8 cellular contexts compared by ENCODE assay signal in the genomic region with DNA sequence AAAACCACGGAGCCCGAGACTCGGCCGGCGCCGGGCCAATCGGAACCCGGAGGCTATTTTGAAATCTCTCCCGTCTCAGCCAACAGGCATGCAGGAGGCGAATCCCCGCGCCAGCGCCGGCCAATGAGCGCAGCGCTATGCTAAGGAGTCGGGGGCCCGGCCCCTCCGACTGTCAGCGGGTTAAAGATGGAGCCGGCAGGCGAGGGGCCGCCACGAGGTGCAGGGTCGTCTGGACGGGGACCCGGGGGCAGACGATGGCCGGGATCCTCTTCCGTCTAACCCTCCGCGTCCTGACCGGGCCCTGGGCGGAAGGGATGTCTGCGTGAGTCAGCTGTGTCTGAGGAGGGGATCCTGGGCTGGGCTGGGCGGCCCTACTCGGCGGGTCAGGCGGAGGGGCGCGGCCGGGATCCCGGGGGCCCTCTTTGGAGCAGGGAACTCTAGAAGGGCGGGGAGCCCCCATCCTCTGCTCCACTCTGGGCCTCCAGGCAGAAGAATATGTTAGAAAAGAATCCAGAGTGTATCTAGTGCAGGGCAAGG. TPM values are rescaled to one million over a fixed set of nuclear protein-coding genes. Genes with fewer than 3 reads are reported as not detected.
DNase-seq lines count a peak whose midpoint lies in the region; ATAC-seq and TF ChIP-seq lines count a peak whose summit lies in the region.

No MANE protein-coding gene starts in this region.

- DNase-seq in DMS79 treated with DMSO at 0.1 percent for 48 hours (lab: John Stamatoyannopoulos, UW): peak; percentile 74
- DNase-seq in Jurkat, Clone E6-1 (ENCODE audit: low read depth, low spot score): peak; percentile 91
- DNase-seq in RPMI8226: peak; percentile 74
- peak; percentile 61 to 71 for DNase-seq in activated T-helper 1 cell treated with anti-CD3 and anti-CD28 coated beads, Interleukin-2, amount 50 U/mL, for 16 hours (ENCODE audit: low read depth in 1 of 2, low spot score in 1 of 2)
- peak; percentile 84 for DNase-seq in fibroblast of the aortic adventitia (ENCODE audit: low read depth)
- DNase-seq in nephron progenitor cell: peak; percentile 92
- DNase-seq in stimulated activated naive CD4-positive, alpha-beta T cell treated with Interleukin-2 at 50 U/mL for 16 hours (lab: John Stamatoyannopoulos, UW): peak; percentile 77

- no peaks in the 10 kb centered on the region for H3K9me3 Mint-ChIP-seq in nephron progenitor cell

- peak overlapping the region; percentile 96 for H3K4me3 Mint-ChIP-seq in nephron progenitor cell

- H3K27ac Mint-ChIP-seq in nephron progenitor cell: peak overlapping the region; percentile 97

- H3K4me3 ChIP-seq in Jurkat, Clone E6-1 (ENCODE audit: low read length): peak overlapping the region; percentile 80
- H3K4me3 ChIP-seq in fibroblast of the aortic adventitia (ENCODE audit: low read depth, low read length): peak overlapping the region; percentile 85

- TF ChIP-seq CTCF in fibroblast of the aortic adventitia (IDR thresholded peaks at IDR 0.05; ENCODE audit: insufficient read depth, low read length): no peak
- TF ChIP-seq CTCF in nephron progenitor cell (IDR thresholded peaks at IDR 0.05): no peak

- H3K36me3 Mint-ChIP-seq in nephron progenitor cell (ENCODE audit: low read depth): peaks cover 14% of the 10 kb centered on the region

- H3K27me3 Mint-ChIP-seq in nephron progenitor cell (ENCODE audit: low read depth, poor library complexity): peaks cover 8% of the 10 kb centered on the region

- ATAC-seq in GM21576 (IDR thresholded peaks at IDR 0.05; ENCODE audit: unreplicated experiment): peak; percentile 76

- H3K4me1 Mint-ChIP-seq in nephron progenitor cell: peaks cover 60% of the 10 kb centered on the region

RNA-seq across cellular contexts. Expression of a gene that starts 10.0 kb away (rescaled TPM):
- 79.9 TPM for polyA plus RNA-seq in Jurkat, Clone E6-1 (2012; ENCODE audit: insufficient read depth, insufficient read length)
- 10.6 and 18.3 TPM in 2 replicates for total RNA-seq in fibroblast of the aortic adventitia (ENCODE audit: low replicate concordance)

RNA-seq across cellular contexts. Expression of a gene that starts 13.7 kb away (rescaled TPM):
- 37.9 TPM for polyA plus RNA-seq in Jurkat, Clone E6-1 (2012; ENCODE audit: insufficient read depth, insufficient read length)
- 10.0 and 30.5 TPM in 2 replicates for total RNA-seq in fibroblast of the aortic adventitia (ENCODE audit: low replicate concordance)

RNA-seq across cellular contexts. Expression of a gene that starts 19.5 kb away (rescaled TPM):
- 5.2 TPM for polyA plus RNA-seq in Jurkat, Clone E6-1 (2012; ENCODE audit: insufficient read depth, insufficient read length)
- 0.18 and 0.25 TPM in 2 replicates for total RNA-seq in fibroblast of the aortic adventitia (ENCODE audit: low replicate concordance)

RNA-seq across cellular contexts. Expression of a gene that starts 22.3 kb away (rescaled TPM):
- polyA plus RNA-seq in Jurkat, Clone E6-1 (2012; ENCODE audit: insufficient read depth, insufficient read length): 64.2 TPM
- 14.6 and 25.2 TPM in 2 replicates for total RNA-seq in fibroblast of the aortic adventitia (ENCODE audit: low replicate concordance)

Comparison
In these comparisons a context has a peak if more than half of its experiments do, and no peak if none do; other contexts are left out.
1. Peak in every context shown above with its lines: DNase-seq, ATAC-seq and H3K4me3 ChIP-seq.